Comparison of ENCODE assay signal across 8 cellular contexts in genomic region chr12:459430-460258, GRCh38. TPM values are rescaled to one million over a fixed set of nuclear protein-coding genes. Genes with fewer than 3 reads are reported as not detected.
DNase-seq lines count a peak whose midpoint lies in the region; ATAC-seq and TF ChIP-seq lines count a peak whose summit lies in the region.

TSS of gene B4GALNT3 (plus strand) at chr12:459939. CDS start at chr12:460377, 438 bp downstream.

- peak within 1 kb of the TSS in 2 of 3 donors; percentile 57 to 61 for H3K27ac Mint-ChIP-seq in CD4-positive, CD25-positive, alpha-beta regulatory T cell
- H3K27ac Mint-ChIP-seq in T-helper 1 cell treated with Interleukin-12 subunit alpha and Interleukin-12 subunit beta and Interleukin-4 antibody, amounts not matched to agents 30 μg/mL and 1 μg/mL, for 36 hours, result no peak within 1 kb of the TSS
- H3K27ac Mint-ChIP-seq in MCF 10A (ENCODE audit: low read depth, unreplicated experiment), result no peak within 1 kb of the TSS
- peak within 1 kb of the TSS in 1 of 6 donors; percentile 43 for H3K27ac Mint-ChIP-seq in immature natural killer cell

- intact Hi-C loops in MCF 10A (cut with micrococcal nuclease), result loop anchor here (5.0 to 10.0 kb wide), 2 partner anchors 45 to 88 kb away; no protein-coding TSS in a partner anchor
- intact Hi-C loops in spleen (cut with DNase I; ENCODE audit: low total_unique reads), result loop anchor here (5.0 kb wide), 1 partner anchor 88 kb away; no protein-coding TSS in a partner anchor

- H3K4me3 Mint-ChIP-seq in CD4-positive, CD25-positive, alpha-beta regulatory T cell, result peak within 1 kb of the TSS; percentile 77 to 91 (median 82)
- peak within 1 kb of the TSS; percentile 69 for H3K4me3 Mint-ChIP-seq in T-helper 1 cell treated with Interleukin-12 subunit alpha and Interleukin-12 subunit beta and Interleukin-4 antibody, amounts not matched to agents 30 μg/mL and 1 μg/mL, for 36 hours
- H3K4me3 Mint-ChIP-seq in MCF 10A (ENCODE audit: unreplicated experiment) (peak within 1 kb of the TSS; percentile 71), immature natural killer cell (peak within 1 kb of the TSS; percentile 72 to 93 (median 81))

- H3K9me3 ChIP-seq in CD4-positive, CD25-positive, alpha-beta regulatory T cell (ENCODE audit: control insufficient read depth in 2 of 2, low read length in 2 of 2), result no peaks in the 10 kb centered on the region
- H3K9me3 ChIP-seq in spleen, result no peaks in the 10 kb centered on the region

- WGBS in spleen, 5 donors, result 4 to 19% (median 6%) methylated on average over 25 to 82 of the region's 82 CpGs

- ATAC-seq in CD4-positive, CD25-positive, alpha-beta regulatory T cell (ENCODE audit: low read depth in 2 of 2), result peak; percentile 52 to 54
- ATAC-seq in HG03460 (IDR thresholded peaks at IDR 0.05; ENCODE audit: unreplicated experiment), result no peak
- no peak for ATAC-seq in HG03095 (IDR thresholded peaks at IDR 0.05; ENCODE audit: unreplicated experiment)

- POLR2A ChIA-PET in MCF 10A (lab: Yijun Ruan, JAX), result interaction anchor here (0.6 kb wide), 1 partner anchor 135 kb away, joined by 3 read pairs; no protein-coding TSS in a partner anchor

- no TSS peak for BruUV-seq in MCF 10A (replicated peaks; lab: Mats Ljungman, UMichigan)

- H3K27me3 ChIP-seq in CD4-positive, CD25-positive, alpha-beta regulatory T cell (ENCODE audit: control insufficient read depth, insufficient read depth, low read length), result peaks cover 16% of the 10 kb centered on the region
- H3K27me3 ChIP-seq in spleen (replicated peaks in 1 of 7), result peaks cover 0 to 73% (median 36%) of the 10 kb centered on the region in 7 donors

- CTCF ChIA-PET in MCF 10A (lab: Yijun Ruan, JAX), result interaction anchor here (2.4 kb wide), 1 partner anchor 88 kb away, joined by 6 read pairs; no protein-coding TSS in a partner anchor

- H3K27me3 Mint-ChIP-seq in CD4-positive, CD25-positive, alpha-beta regulatory T cell, result peaks cover 62% of the 10 kb centered on the region
- H3K27me3 Mint-ChIP-seq in T-helper 1 cell treated with Interleukin-12 subunit alpha and Interleukin-12 subunit beta and Interleukin-4 antibody, amounts not matched to agents 30 μg/mL and 1 μg/mL, for 36 hours (ENCODE audit: low read depth), result peaks cover 79% of the 10 kb centered on the region
- H3K27me3 Mint-ChIP-seq in MCF 10A (ENCODE audit: insufficient read depth, unreplicated experiment) (peaks cover 44% of the 10 kb centered on the region), immature natural killer cell (ENCODE audit: low read depth in 3 of 3) (peaks cover 7 to 15% (median 11%) of the 10 kb centered on the region in 3 donors)

- TF ChIP-seq POLR2A in spleen (IDR thresholded peaks at IDR 0.05), result no peak

- peaks cover 17% of the 10 kb centered on the region for H3K4me1 ChIP-seq in CD4-positive, CD25-positive, alpha-beta regulatory T cell (ENCODE audit: control insufficient read depth, insufficient read depth, low read length, poor library complexity, severe bottlenecking)
- peaks cover 5 to 22% (median 17%) of the 10 kb centered on the region in 6 donors for H3K4me1 ChIP-seq in spleen

- peaks cover under 1 to 21% (median 11%) of the 10 kb centered on the region in 4 donors for H3K4me1 Mint-ChIP-seq in CD4-positive, CD25-positive, alpha-beta regulatory T cell
- peaks cover 7% of the 10 kb centered on the region for H3K4me1 Mint-ChIP-seq in T-helper 1 cell treated with Interleukin-12 subunit alpha and Interleukin-12 subunit beta and Interleukin-4 antibody, amounts not matched to agents 30 μg/mL and 1 μg/mL, for 36 hours (ENCODE audit: low read depth)
- H3K4me1 Mint-ChIP-seq in MCF 10A (ENCODE audit: insufficient read depth, unreplicated experiment) (peaks cover 23% of the 10 kb centered on the region), immature natural killer cell (peaks cover 31 to 45% of the 10 kb centered on the region in 2 donors)

- peak within 1 kb of the TSS; percentile 53 for H3K4me3 ChIP-seq in CD4-positive, CD25-positive, alpha-beta regulatory T cell (ENCODE audit: low read depth, low read length)
- H3K4me3 ChIP-seq in spleen, result peak within 1 kb of the TSS; percentile 25 to 78 (median 49)

- no peak within 1 kb of the TSS for H3K27ac ChIP-seq in CD4-positive, CD25-positive, alpha-beta regulatory T cell (ENCODE audit: insufficient read depth, low read length, poor library complexity, severe bottlenecking)
- H3K27ac ChIP-seq in spleen, result no peak within 1 kb of the TSS

- DNase-seq in CD4-positive, CD25-positive, alpha-beta regulatory T cell, result peak; percentile 20 to 50 (median 22)
- peak; percentile 88 for DNase-seq in HuH-7 (ENCODE audit: low spot score)
- peak; percentile 39 for DNase-seq in MCF 10A (ENCODE audit: unreplicated experiment)
- no peak for DNase-seq in immature natural killer cell
- DNase-seq in spleen, result peak; percentile 78

- no peaks in the 10 kb centered on the region for H3K36me3 Mint-ChIP-seq in CD4-positive, CD25-positive, alpha-beta regulatory T cell
- peaks cover 1% of the 10 kb centered on the region for H3K36me3 Mint-ChIP-seq in T-helper 1 cell treated with Interleukin-12 subunit alpha and Interleukin-12 subunit beta and Interleukin-4 antibody, amounts not matched to agents 30 μg/mL and 1 μg/mL, for 36 hours (ENCODE audit: low read depth)
- H3K36me3 Mint-ChIP-seq in MCF 10A (ENCODE audit: insufficient read depth, unreplicated experiment), result no peaks in the 10 kb centered on the region
- H3K36me3 Mint-ChIP-seq in immature natural killer cell, result no peaks in the 10 kb centered on the region

- no peaks in the 10 kb centered on the region for H3K36me3 ChIP-seq in CD4-positive, CD25-positive, alpha-beta regulatory T cell (ENCODE audit: control insufficient read depth, insufficient read depth, low read length)
- no peaks in the 10 kb centered on the region for H3K36me3 ChIP-seq in spleen

- no peaks in the 10 kb centered on the region for H3K9me3 Mint-ChIP-seq in CD4-positive, CD25-positive, alpha-beta regulatory T cell
- H3K9me3 Mint-ChIP-seq in T-helper 1 cell treated with Interleukin-12 subunit alpha and Interleukin-12 subunit beta and Interleukin-4 antibody, amounts not matched to agents 30 μg/mL and 1 μg/mL, for 36 hours, result no peaks in the 10 kb centered on the region
- H3K9me3 Mint-ChIP-seq in MCF 10A (ENCODE audit: unreplicated experiment) (no peaks in the 10 kb centered on the region), immature natural killer cell (peaks cover 0 to 2% (median 0%) of the 10 kb centered on the region in 6 donors)

- TF ChIP-seq CTCF in MCF 10A (IDR thresholded peaks at IDR 0.05; ENCODE audit: unreplicated experiment) (no peak), spleen (IDR thresholded peaks at IDR 0.05 in 8 of 11, conservative IDR thresholded peaks at IDR 0.05 in 3 of 11) (no peak)

RNA-seq across cellular contexts. Expression of gene B4GALNT3, which starts in this region (rescaled TPM):
- total RNA-seq in CD4-positive, CD25-positive, alpha-beta regulatory T cell, result 0.39 TPM
- 1 to 10 TPM in 3 of 4 donors, under 1 TPM in 1; 0.06 to 2.1 (median 1.4) TPM for polyA plus RNA-seq in CD4-positive, CD25-positive, alpha-beta regulatory T cell
- total RNA-seq in MCF 10A (2022) (0.68 and 0.76 TPM in 2 replicates), spleen (1 to 10 TPM in 5 of 7 donors, under 1 TPM in 2; 0.28 to 2.0 (median 1.4) TPM)
- polyA plus RNA-seq in immature natural killer cell (10 to 100 TPM in 1 of 3 donors, 1 to 10 TPM in 1, under 1 TPM in 1; 0.03 to 13.1 (median 1.2) TPM), spleen (1 to 10 TPM in 2 of 3 donors, under 1 TPM in 1; 0.76 to 1.8 (median 1.6) TPM)

Comparison
In these comparisons a context has a peak if more than half of its experiments do, and no peak if none do; other contexts are left out.
1. Peak in DNase-seq in MCF 10A; RNA of the gene not detected or under 1 TPM.
2. ATAC-seq: peak in CD4-positive, CD25-positive, alpha-beta regulatory T cell (2 of 2); none in HG03460 (single experiment) and HG03095 (single experiment).
3. DNase-seq: peak in CD4-positive, CD25-positive, alpha-beta regulatory T cell (3 of 3), HuH-7 (single experiment) and spleen (single experiment); none in immature natural killer cell (0 of 3).
4. H3K27ac Mint-ChIP-seq: peak in CD4-positive, CD25-positive, alpha-beta regulatory T cell (2 of 3); none in T-helper 1 cell treated with Interleukin-12 subunit alpha and Interleukin-12 subunit beta and Interleukin-4 antibody, amounts not matched to agents 30 μg/mL and 1 μg/mL, for 36 hours (single experiment) and MCF 10A (single experiment).
5. Peak in every context shown above with its lines, with median percentiles within 50 percentile points of each other: H3K4me3 Mint-ChIP-seq.